Comparison of ENCODE assay signal across 9 cellular contexts in the genomic region with DNA sequence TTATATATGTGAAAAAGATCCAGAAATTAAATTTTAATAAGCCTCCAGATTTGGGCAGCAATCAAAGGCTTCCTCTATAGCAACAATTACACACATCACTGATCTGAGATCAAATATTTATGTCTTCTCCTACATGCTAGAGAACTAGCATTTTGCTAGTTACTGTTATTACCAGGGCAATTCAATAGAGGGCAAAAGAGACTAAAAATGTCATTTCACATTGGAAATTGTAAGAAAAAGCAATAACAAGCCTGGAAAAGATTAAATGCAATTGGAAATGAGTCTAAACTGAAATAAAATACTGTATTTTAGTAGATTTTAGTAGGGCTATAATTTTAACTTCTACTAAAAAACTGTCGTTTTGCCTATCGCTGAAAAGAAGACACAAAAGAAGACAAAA. TPM values are rescaled to one million over a fixed set of nuclear protein-coding genes. Genes with fewer than 3 reads are reported as not detected.
DNase-seq lines count a peak whose midpoint lies in the region; ATAC-seq and TF ChIP-seq lines count a peak whose summit lies in the region.
"Had no signal": no experiment of that assay in that cellular context is flagged by ENCODE, and none has a peak within 500 bp of the region (broad histone marks: within the 10 kb centered on the region; RNA-seq: fewer than 3 reads in every experiment).

No MANE protein-coding gene starts in this region.

- H3K36me3 Mint-ChIP-seq in CD4-positive, alpha-beta T cell (ENCODE audit: low read depth): peaks cover 27% of the 10 kb centered on the region

- H3K9me3 Mint-ChIP-seq in CD4-positive, alpha-beta T cell: no peaks in the 10 kb centered on the region

- in situ Hi-C loops in mammary epithelial cell (cut with MboI; ENCODE audit: low sequenced_read_pairs in 2 of 2): loop anchor here in 1 of 2 donors (10.0 kb wide), 1 partner anchor 202 kb away; no protein-coding TSS in a partner anchor

- POLR2A ChIA-PET in CD4-positive, alpha-beta T cell (lab: Charles Lee): interaction anchor here (1.1 kb wide), 1 partner anchor 32 kb away, joined by 4 read pairs; a partner anchor contains a TSS

- TF ChIP-seq POLR2A in spleen (IDR thresholded peaks at IDR 0.05) (no peak), suprapubic skin (IDR thresholded peaks at IDR 0.05) (no peak)

- WGBS in mammary epithelial cell (ENCODE audit: low coverage, missing lambda C conversion rate): 97% methylated on average over 2 of the region's 2 CpGs
- WGBS in spleen, 5 donors: 61 to 78% (median 65%) methylated on average over 2 of the region's 2 CpGs
- WGBS in suprapubic skin: 49% methylated on average over 2 of the region's 2 CpGs

- no peaks in the 10 kb centered on the region for H3K79me2 ChIP-seq in mammary epithelial cell (ENCODE audit: insufficient read depth, low read length)
- H3K79me2 ChIP-seq in Karpas-422 (ENCODE audit: low read length): no peaks in the 10 kb centered on the region

- no peaks in the 10 kb centered on the region for H3K9me2 ChIP-seq in Karpas-422 (replicated peaks; ENCODE audit: insufficient read depth, low read length)

- no peak overlapping the region for H3K9ac ChIP-seq in mammary epithelial cell (ENCODE audit: insufficient read depth, low read length)
- no peak overlapping the region for H3K9ac ChIP-seq in Karpas-422 (ENCODE audit: low read length)

- H4K20me1 ChIP-seq in mammary epithelial cell (ENCODE audit: insufficient read depth, low read length) (no peaks in the 10 kb centered on the region), Karpas-422 (ENCODE audit: insufficient read depth, low read depth, low read length) (no peaks in the 10 kb centered on the region)

- TF ChIP-seq EP300 in suprapubic skin (IDR thresholded peaks at IDR 0.05): no peak

- H3K4me1 Mint-ChIP-seq in CD4-positive, alpha-beta T cell (ENCODE audit: low read depth): peaks cover 4% of the 10 kb centered on the region
- H3K4me1 Mint-ChIP-seq: central memory CD8-positive, alpha-beta T cell had no signal

- no peak overlapping the region for H3K4me2 ChIP-seq in mammary epithelial cell (ENCODE audit: insufficient read depth, low read depth, low read length)
- H3K4me2 ChIP-seq in Karpas-422 (ENCODE audit: low read depth, low read length, poor library complexity, severe bottlenecking): no peak overlapping the region

- dilution Hi-C loops in mammary epithelial cell (cut with HindIII; ENCODE audit: low sequenced_read_pairs): no loop called here

- TF ChIP-seq CTCF in CD4-positive, alpha-beta T cell (IDR thresholded peaks at IDR 0.05): peak; percentile 49
- peak; percentile 33; the same call in 1 of the 2 replicates for TF ChIP-seq CTCF in LNCAP (IDR thresholded peaks at IDR 0.05)
- peak; percentile 20 to 47 for TF ChIP-seq CTCF in mammary epithelial cell (conservative IDR thresholded peaks at IDR 0.05 in 1 of 2, IDR thresholded peaks at IDR 0.05 in 1 of 2; ENCODE audit: extremely low read depth in 1 of 2, insufficient read depth in 1 of 2, low read depth in 1 of 2, low read length in 2 of 2)
- peak in 4 of 11 experiments; percentile 15 to 24 (median 19) for TF ChIP-seq CTCF in spleen (IDR thresholded peaks at IDR 0.05 in 8 of 11, conservative IDR thresholded peaks at IDR 0.05 in 3 of 11)
- TF ChIP-seq CTCF in suprapubic skin (IDR thresholded peaks at IDR 0.05): peak in 1 of 2 donors; percentile 32

- CTCF ChIA-PET in CD4-positive, alpha-beta T cell (lab: Charles Lee): interaction anchor here (0.6 to 2.4 kb wide), 4 partner anchors 11 to 205 kb away, joined by 3 to 7 read pairs (median 3); no protein-coding TSS in a partner anchor
- CTCF ChIA-PET in mammary epithelial cell (lab: Charles Lee; ENCODE audit: low non-redundant PET): interaction anchor here (0.6 kb wide), 1 partner anchor 73 kb away, joined by 5 read pairs; no protein-coding TSS in a partner anchor

- BruUV-seq in mammary epithelial cell (replicated peaks; lab: Mats Ljungman, UMichigan): no TSS peak

- no peak overlapping the region for H2AFZ ChIP-seq in mammary epithelial cell (ENCODE audit: low read depth, low read length)
- H2AFZ ChIP-seq in Karpas-422 (ENCODE audit: low read length): no peak overlapping the region

- no peak overlapping the region for H3K4me3 Mint-ChIP-seq in CD4-positive, alpha-beta T cell
- H3K4me3 Mint-ChIP-seq: central memory CD8-positive, alpha-beta T cell had no signal

- H3K4me1 ChIP-seq in mammary epithelial cell (ENCODE audit: insufficient read depth, low read length): no peaks in the 10 kb centered on the region
- no peaks in the 10 kb centered on the region for H3K4me1 ChIP-seq in Karpas-422 (ENCODE audit: low read length)
- H3K4me1 ChIP-seq in spleen: peaks cover 0 to 19% (median 8%) of the 10 kb centered on the region in 6 donors
- no peaks in the 10 kb centered on the region for H3K4me1 ChIP-seq in suprapubic skin

- no peak overlapping the region for H3K27ac ChIP-seq in CD4-positive, alpha-beta T cell (ENCODE audit: low read depth, low read length)
- H3K27ac ChIP-seq in mammary epithelial cell (ENCODE audit: insufficient read depth, low read depth, low read length) (no peak overlapping the region), Karpas-422 (ENCODE audit: low read length) (no peak overlapping the region), spleen (no peak overlapping the region), suprapubic skin (no peak overlapping the region)

- H3K36me3 ChIP-seq in mammary epithelial cell (ENCODE audit: insufficient read depth, low read length) (no peaks in the 10 kb centered on the region), Karpas-422 (ENCODE audit: insufficient read depth, low read length) (no peaks in the 10 kb centered on the region), spleen (peaks cover 0 to 5% (median 0%) of the 10 kb centered on the region in 6 donors), suprapubic skin (no peaks in the 10 kb centered on the region)

- ATAC-seq in CD4-positive, alpha-beta T cell (ENCODE audit: poor library complexity): no peak

- H3K27me3 Mint-ChIP-seq in CD4-positive, alpha-beta T cell: no peaks in the 10 kb centered on the region
- H3K27me3 Mint-ChIP-seq: central memory CD8-positive, alpha-beta T cell had no signal

- H3K9me3 ChIP-seq in CD4-positive, alpha-beta T cell (ENCODE audit: control insufficient read depth, low read length): peaks cover 13% of the 10 kb centered on the region
- H3K9me3 ChIP-seq in mammary epithelial cell (replicated peaks; ENCODE audit: insufficient read depth, low read length): peaks cover 3% of the 10 kb centered on the region
- H3K9me3 ChIP-seq in Karpas-422 (ENCODE audit: low read length): peaks cover 4% of the 10 kb centered on the region; the same call in 1 of the 2 replicates
- H3K9me3 ChIP-seq in spleen: peaks cover 7 to 25% (median 20%) of the 10 kb centered on the region in 8 donors
- H3K9me3 ChIP-seq in suprapubic skin: peaks cover 14% of the 10 kb centered on the region

- no peaks in the 10 kb centered on the region for H3K27me3 ChIP-seq in CD4-positive, alpha-beta T cell (ENCODE audit: control insufficient read depth, insufficient read depth, low read length)
- H3K27me3 ChIP-seq in mammary epithelial cell (ENCODE audit: insufficient read depth, low read length): no peaks in the 10 kb centered on the region
- no peaks in the 10 kb centered on the region for H3K27me3 ChIP-seq in Karpas-422 (ENCODE audit: low read length)
- no peaks in the 10 kb centered on the region for H3K27me3 ChIP-seq in spleen (replicated peaks in 1 of 7)
- no peaks in the 10 kb centered on the region for H3K27me3 ChIP-seq in suprapubic skin

- DNase-seq in CD4-positive, alpha-beta T cell: no peak
- no peak for DNase-seq in mammary epithelial cell
- peak; percentile 6 for DNase-seq in middle frontal gyrus (ENCODE audit: extremely low spot score, low spot score)
- no peak for DNase-seq in Karpas-422
- DNase-seq in spleen: no peak
- no peak for DNase-seq in cardiac septum (ENCODE audit: low spot score)
- DNase-seq in suprapubic skin (ENCODE audit: low spot score in 2 of 2): no peak

- intact Hi-C loops in CD4-positive, alpha-beta T cell (cut with DNase I, micrococcal nuclease): no loop called here
- intact Hi-C loops in mammary epithelial cell (cut with micrococcal nuclease): no loop called here
- intact Hi-C loops in spleen (cut with DNase I; ENCODE audit: low total_unique reads): no loop called here
- intact Hi-C loops in cardiac septum (cut with DNase I): no loop called here

- H3K4me3 ChIP-seq in mammary epithelial cell (replicated peaks in 1 of 3; ENCODE audit: insufficient read depth in 1 of 3, low read depth in 2 of 3, low read length in 3 of 3) (no peak overlapping the region), Karpas-422 (ENCODE audit: low read length) (no peak overlapping the region), spleen (no peak overlapping the region), suprapubic skin (no peak overlapping the region)

- H3K27ac Mint-ChIP-seq in CD4-positive, alpha-beta T cell: no peak overlapping the region

RNA-seq across cellular contexts. Expression of a gene that starts 32.6 kb away (rescaled TPM):
- 10 to 100 TPM; 11.6 to 11.7 TPM for total RNA-seq in CD4-positive, alpha-beta T cell
- total RNA-seq in mammary epithelial cell (10 to 100 TPM; 57.0 to 77.5 TPM), spleen (10 to 100 TPM; 29.7 to 38.5 (median 33.0) TPM), cardiac septum (49.0 TPM), suprapubic skin (10 to 100 TPM; 31.8 to 43.5 (median 34.1) TPM)
- polyA plus RNA-seq in mammary epithelial cell (29.4 TPM), spleen (1 to 10 TPM; 2.3 to 4.3 (median 3.7) TPM)
- 60.1 TPM for polyA minus RNA-seq in mammary epithelial cell
- total RNA-seq in Karpas-422 (2014; rRNA removed; shearing (Covaris generic); ENCODE audit: low replicate concordance): 0.14 and 1.1 TPM in 2 replicates
